9 cellular contexts compared by ENCODE assay signal in genomic region chr16:55816222-55816621, GRCh38. TPM values are rescaled to one million over a fixed set of nuclear protein-coding genes. Genes with fewer than 3 reads are reported as not detected.
"Had no signal": no experiment of that assay in that cellular context is flagged by ENCODE, and none has a peak within 500 bp of the region (broad histone marks: within the 10 kb centered on the region; RNA-seq: fewer than 3 reads in every experiment).

No MANE protein-coding gene starts in this region.

RNA-seq across cellular contexts. Expression of gene CES1, which starts 16.7 kb away (rescaled TPM):
- total RNA-seq: activated B cell treated with CpG ODN at 0.5 μM for 24 hours; activated T-helper 1 cell treated with anti-CD3 and anti-CD28 coated beads, Interleukin-12 subunit alpha, Interleukin-12 subunit beta, Interleukin-2, Interleukin-4 antibody, amounts not matched to agents 30 ng/mL and 10 ng/mL and 1 ng/mL, durations not matched to agents 14 hours and 24 hours and 36 hours; IMR-90 had no signal

RNA-seq across cellular contexts. Expression of gene CES5A, which starts 59.0 kb away (rescaled TPM):
- total RNA-seq: activated B cell treated with CpG ODN at 0.5 μM for 24 hours; activated CD4-positive, alpha-beta memory T cell treated with anti-CD3 and anti-CD28 coated beads for 36 hours; activated T-cell treated with anti-CD3 and anti-CD28 coated beads, Interleukin-2, amount 50 U/mL, for 4 hours; activated T-helper 1 cell treated with anti-CD3 and anti-CD28 coated beads, Interleukin-12 subunit alpha, Interleukin-12 subunit beta, Interleukin-2, Interleukin-4 antibody, amounts not matched to agents 30 ng/mL and 10 ng/mL and 1 ng/mL, durations not matched to agents 14 hours and 24 hours and 36 hours; bronchial epithelial cell; IMR-90; M059J; T-cell; T-helper 17 cell had no signal
- polyA plus RNA-seq: IMR-90 had no signal
